In genomic region chr5:138472353-138472752, GRCh38 we compare ENCODE assay signal across 19 cellular contexts. TPM values are rescaled to one million over a fixed set of nuclear protein-coding genes. Genes with fewer than 3 reads are reported as not detected.
A peak's percentile ranks its signal among the peaks of the same experiment; 100 is the strongest.
DNase-seq lines count a peak whose midpoint lies in the region; ATAC-seq lines count a peak whose summit lies in the region.
"Had no signal": no experiment of that assay in that cellular context is flagged by ENCODE, and none has a peak within 500 bp of the region (broad histone marks: within the 10 kb centered on the region; RNA-seq: fewer than 3 reads in every experiment).

No MANE protein-coding gene starts in this region.

- H3K79me1 ChIP-seq in trophoblast cell (ENCODE audit: low read length), result no peaks in the 10 kb centered on the region

- H2BK120ac ChIP-seq in trophoblast cell (ENCODE audit: insufficient read depth, low read length, poor library complexity), result no peak overlapping the region

- H4K91ac ChIP-seq in trophoblast cell (ENCODE audit: low read depth, low read length), result no peak overlapping the region

- DNase-seq in DMS53 (lab: John Stamatoyannopoulos, UW) (peak; percentile 43), DMS53 treated with DMSO at 0.1 percent for 48 hours (lab: John Stamatoyannopoulos, UW; ENCODE audit: unreplicated experiment) (no peak), trophoblast cell (peak; percentile 53 to 80), SIG-M5 treated with dmso at 0.1 percent for 504 hours (lab: John Stamatoyannopoulos, UW; ENCODE audit: unreplicated experiment) (no peak), right cardiac atrium (no peak)
- DNase-seq: CD4-positive, alpha-beta memory T cell; DND-41; Karpas-422; NCI-H1105; NCI-H1694; NCI-H2227 treated with DMSO at 0.1 percent for 48 hours; NCI-H526; NK-92 treated with Interleukin-12 subunit alpha and Interleukin-12 subunit beta, amount 100 ng/mL, for 24 hours; RPMI8226; SJCRH30 had no signal

- no peak overlapping the region for H2AFZ ChIP-seq in trophoblast cell (ENCODE audit: insufficient read depth, low read length, poor library complexity)

- H3K4ac ChIP-seq in trophoblast cell (ENCODE audit: low read depth, low read length), result no peak overlapping the region

- H3K9me3 ChIP-seq in HUES64 (ENCODE audit: insufficient read depth, low read depth, low read length), result no peaks in the 10 kb centered on the region
- no peaks in the 10 kb centered on the region for H3K9me3 ChIP-seq in iPS-18c (ENCODE audit: control insufficient read depth, insufficient read depth, low read length)
- peaks cover 3% of the 10 kb centered on the region for H3K9me3 ChIP-seq in trophoblast cell (ENCODE audit: insufficient read depth, low read depth, low read length)
- no peaks in the 10 kb centered on the region for H3K9me3 ChIP-seq in right cardiac atrium (ENCODE audit: control insufficient read depth, low read length)
- H3K9me3 ChIP-seq: SJCRH30 had no signal

- H3K9ac ChIP-seq in HUES64 (ENCODE audit: low read depth, low read length), result 0 out of 2 replicates have a peak overlapping the region, but pooled peaks have one; percentile 15
- H3K9ac ChIP-seq in trophoblast cell (ENCODE audit: low read length), result no peak overlapping the region

- H3K27ac ChIP-seq in HUES64 (ENCODE audit: low read depth, low read length) (no peak overlapping the region), trophoblast cell (ENCODE audit: low read depth, low read length) (no peak overlapping the region), right cardiac atrium (ENCODE audit: low read length) (no peak overlapping the region)
- H3K27ac ChIP-seq: 22Rv1, SJCRH30 had no signal

- no peak overlapping the region for H2BK12ac ChIP-seq in trophoblast cell (ENCODE audit: low read length)

- no peak overlapping the region for H4K12ac ChIP-seq in trophoblast cell (ENCODE audit: low read depth, low read length)

- no peaks in the 10 kb centered on the region for H3K36me3 ChIP-seq in HUES64 (ENCODE audit: insufficient read depth, low read length)
- H3K36me3 ChIP-seq in trophoblast cell (ENCODE audit: control insufficient read depth in 1 of 2, insufficient read depth in 2 of 2, low read length in 2 of 2), result peaks cover 5 to 6% of the 10 kb centered on the region in 2 experiments
- H3K36me3 ChIP-seq: SJCRH30 had no signal

- intact Hi-C loops in right cardiac atrium (cut with DNase I), result no loop called here

- no peaks in the 10 kb centered on the region for H3K79me2 ChIP-seq in trophoblast cell (ENCODE audit: control insufficient read depth, insufficient read depth, low read length, poor library complexity)

- ATAC-seq in HG02938 (IDR thresholded peaks at IDR 0.05; ENCODE audit: unreplicated experiment) (no peak), right cardiac atrium (no peak)

- H3K4me1 ChIP-seq in HUES64 (ENCODE audit: insufficient read depth, low read length) (no peaks in the 10 kb centered on the region), trophoblast cell (ENCODE audit: control insufficient read depth in 1 of 2, insufficient read depth in 2 of 2, low read length in 2 of 2) (no peaks in the 10 kb centered on the region), right cardiac atrium (ENCODE audit: control insufficient read depth, insufficient read depth, low read length) (no peaks in the 10 kb centered on the region)
- H3K4me1 ChIP-seq: SJCRH30 had no signal

- H3K4me3 ChIP-seq in HUES64 (ENCODE audit: low read length) (no peak overlapping the region), iPS-18c (ENCODE audit: insufficient read depth, low read depth, low read length) (0 out of 2 replicates have a peak overlapping the region, but pooled peaks have one; percentile 1), trophoblast cell (ENCODE audit: low read depth, low read length) (no peak overlapping the region), right cardiac atrium (ENCODE audit: low read length) (no peak overlapping the region)
- H3K4me3 ChIP-seq: SJCRH30 had no signal

- H2BK5ac ChIP-seq in trophoblast cell (ENCODE audit: low read depth, low read length, poor library complexity), result no peak overlapping the region

- no peak overlapping the region for H3K18ac ChIP-seq in trophoblast cell (ENCODE audit: low read length)

- peak overlapping the region; percentile 46 for H4K8ac ChIP-seq in trophoblast cell (ENCODE audit: low read depth, low read length)

- H2AK5ac ChIP-seq in trophoblast cell (ENCODE audit: low read length), result no peak overlapping the region

- H3K27me3 ChIP-seq in HUES64 (ENCODE audit: insufficient read depth, low read length) (peaks cover 2% of the 10 kb centered on the region), trophoblast cell (ENCODE audit: insufficient read depth, low read length) (no peaks in the 10 kb centered on the region), right cardiac atrium (ENCODE audit: control insufficient read depth, insufficient read depth) (no peaks in the 10 kb centered on the region)
- H3K27me3 ChIP-seq: SJCRH30 had no signal

- 45% methylated on average over 5 of the region's 6 CpGs for WGBS in HUES64
- no CpG with 5 or more reads among the region's 6 CpGs for WGBS in trophoblast cell (ENCODE audit: extremely low coverage, insufficient coverage, insufficient read length)
- WGBS in right cardiac atrium, result 56% methylated on average over 6 of the region's 6 CpGs

- H3K14ac ChIP-seq in trophoblast cell (ENCODE audit: low read length), result no peak overlapping the region

- H3K4me2 ChIP-seq in trophoblast cell (ENCODE audit: low read length), result no peak overlapping the region

- no peak overlapping the region for H3K23ac ChIP-seq in trophoblast cell (ENCODE audit: low read length)

RNA-seq across cellular contexts. Expression of gene EGR1, which starts 7.1 kb away (rescaled TPM):
- 10.5 TPM for polyA plus RNA-seq in HUES64 (2013, experiment 1 of 2)
- polyA plus RNA-seq in HUES64 (2013, experiment 2 of 2), result 7.4 TPM
- polyA plus RNA-seq in trophoblast cell (2013), result 12.2 and 12.9 TPM in 2 replicates
- total RNA-seq in right cardiac atrium, result 10 to 100 TPM in 3 of 4 donors, 1 to 10 TPM in 1; 8.4 to 66.5 (median 22.1) TPM
- 123 TPM for polyA plus RNA-seq in right cardiac atrium

RNA-seq across cellular contexts. Expression of gene REEP2, which starts 33.5 kb away (rescaled TPM):
- polyA plus RNA-seq in HUES64 (2013, experiment 1 of 2), result 24.9 TPM
- polyA plus RNA-seq in HUES64 (2013, experiment 2 of 2), result 31.8 TPM
- polyA plus RNA-seq in trophoblast cell (2013), result 0.51 and 0.57 TPM in 2 replicates
- total RNA-seq in right cardiac atrium, result 10 to 100 TPM; 29.9 to 58.9 (median 37.2) TPM
- 38.7 TPM for polyA plus RNA-seq in right cardiac atrium
- total RNA-seq: CD4-positive, alpha-beta memory T cell had no signal

Comparison
In these comparisons a context has a peak if more than half of its experiments do, and no peak if none do; other contexts are left out.
1. DNase-seq: peak in DMS53 (single experiment) and trophoblast cell (2 of 2); none in DMS53 treated with DMSO at 0.1 percent for 48 hours (single experiment), SIG-M5 treated with dmso at 0.1 percent for 504 hours (single experiment) and right cardiac atrium (0 of 3).